Comparison of ENCODE assay signal across 1 cellular context in the genomic region with DNA sequence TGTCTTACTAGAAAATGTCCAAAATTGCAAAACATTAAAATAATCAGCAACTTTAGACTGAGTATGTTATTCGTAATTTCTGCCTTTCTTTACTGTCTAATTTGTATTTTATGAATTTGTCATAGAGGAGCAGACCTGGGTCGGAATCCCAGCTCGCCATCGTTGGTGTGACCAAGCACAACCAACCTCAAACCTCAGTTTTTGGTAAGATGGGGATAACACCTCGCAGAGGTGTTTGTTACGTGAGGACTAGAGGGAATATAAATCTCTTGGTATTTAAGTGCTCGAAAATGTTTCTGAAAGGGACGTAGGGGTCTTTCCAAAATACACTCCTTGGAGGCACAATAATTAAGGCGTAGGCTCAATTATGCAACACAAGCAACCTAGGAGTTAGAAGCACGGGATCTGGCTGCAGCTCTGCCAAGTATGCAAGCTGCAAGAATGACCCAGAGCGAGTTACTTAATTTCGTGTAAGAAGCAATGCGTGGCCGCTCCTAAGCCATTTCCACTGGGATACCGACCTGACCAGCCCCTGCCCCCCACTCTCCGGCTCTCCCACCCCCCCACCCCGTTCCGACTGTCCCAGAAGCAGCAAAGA.
TF ChIP-seq lines count a peak whose summit lies in the region.

No MANE protein-coding gene starts in this region.

TF ChIP-seq in HCT116, 20 proteins besides CTCF, POLR2A, EP300 and RAD21 (continued from another document):
- TF ChIP-seq, protein P1, sequence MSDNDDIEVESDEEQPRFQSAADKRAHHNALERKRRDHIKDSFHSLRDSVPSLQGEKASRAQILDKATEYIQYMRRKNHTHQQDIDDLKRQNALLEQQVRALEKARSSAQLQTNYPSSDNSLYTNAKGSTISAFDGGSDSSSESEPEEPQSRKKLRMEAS (IDR thresholded peaks at IDR 0.05): no peak
